In genomic region chr16:56985288-56985961, GRCh38 we compare ENCODE assay signal across 8 cellular contexts. TPM values are rescaled to one million over a fixed set of nuclear protein-coding genes. Genes with fewer than 3 reads are reported as not detected.
DNase-seq lines count a peak whose midpoint lies in the region.

No MANE protein-coding gene starts in this region.

- H3K4me3 Mint-ChIP-seq in activated CD4-positive, alpha-beta memory T cell treated with anti-CD3 and anti-CD28 coated beads, Interleukin-2, amount 10 ng/mL, durations not matched to agents 7 days and 5 days: peak overlapping the region; percentile 24

- POLR2A ChIA-PET in activated CD4-positive, alpha-beta memory T cell treated with anti-CD3 and anti-CD28 coated beads, Interleukin-2, amount 10 ng/mL, durations not matched to agents 7 days and 5 days (lab: Charles Lee): interaction anchor here (1.3 to 22.6 kb wide), 5 partner anchors 8 to 84 kb away, joined by 3 to 373 read pairs (median 6); no protein-coding TSS in a partner anchor

- peak; percentile 39 for DNase-seq in stimulated activated CD4-positive, alpha-beta T cell treated with anti-CD3 and anti-CD28 coated beads, Interleukin-4, amount 100 ng/mL, for 1 hour
- DNase-seq in stimulated activated CD4-positive, alpha-beta T cell treated with anti-CD3 and anti-CD28 coated beads, Interleukin-4, amount 100 ng/mL, for 4 hours: no peak
- no peak for DNase-seq in activated CD4-positive, alpha-beta memory T cell treated with anti-CD3 and anti-CD28 coated beads, Interleukin-2, amount 10 ng/mL, durations not matched to agents 7 days and 5 days
- peak; percentile 69 for DNase-seq in foreskin melanocyte
- DNase-seq in smooth muscle cell of the brain vasculature (ENCODE audit: low read depth, low spot score): peak; percentile 65
- DNase-seq in occipital lobe (lab: John Stamatoyannopoulos, UW): no peak
- no peak for DNase-seq in NCI-H2227 (lab: John Stamatoyannopoulos, UW; ENCODE audit: unreplicated experiment)
- no peak for DNase-seq in NCI-H1092 treated with DMSO at 0.1 percent for 48 hours (lab: John Stamatoyannopoulos, UW)

- peak overlapping the region; percentile 77 for H3K27ac Mint-ChIP-seq in activated CD4-positive, alpha-beta memory T cell treated with anti-CD3 and anti-CD28 coated beads, Interleukin-2, amount 10 ng/mL, durations not matched to agents 7 days and 5 days

- no peaks in the 10 kb centered on the region for H3K27me3 Mint-ChIP-seq in activated CD4-positive, alpha-beta memory T cell treated with anti-CD3 and anti-CD28 coated beads, Interleukin-2, amount 10 ng/mL, durations not matched to agents 7 days and 5 days

- H3K9me3 Mint-ChIP-seq in activated CD4-positive, alpha-beta memory T cell treated with anti-CD3 and anti-CD28 coated beads, Interleukin-2, amount 10 ng/mL, durations not matched to agents 7 days and 5 days: no peaks in the 10 kb centered on the region

- CTCF ChIA-PET in activated CD4-positive, alpha-beta memory T cell treated with anti-CD3 and anti-CD28 coated beads, Interleukin-2, amount 10 ng/mL, durations not matched to agents 7 days and 5 days (lab: Charles Lee): interaction anchor here (1.6 to 3.7 kb wide), 2 partner anchors 15 to 20 kb away, joined by 5 to 22 read pairs; no protein-coding TSS in a partner anchor

- H3K4me1 Mint-ChIP-seq in activated CD4-positive, alpha-beta memory T cell treated with anti-CD3 and anti-CD28 coated beads, Interleukin-2, amount 10 ng/mL, durations not matched to agents 7 days and 5 days: peaks cover 71% of the 10 kb centered on the region

- peaks cover 78% of the 10 kb centered on the region for H3K36me3 Mint-ChIP-seq in activated CD4-positive, alpha-beta memory T cell treated with anti-CD3 and anti-CD28 coated beads, Interleukin-2, amount 10 ng/mL, durations not matched to agents 7 days and 5 days (ENCODE audit: low read depth)

RNA-seq across cellular contexts. Expression of gene NLRC5, which starts 3.9 kb away (rescaled TPM):
- total RNA-seq in activated CD4-positive, alpha-beta memory T cell treated with anti-CD3 and anti-CD28 coated beads, Interleukin-2, amount 10 ng/mL, durations not matched to agents 7 days and 5 days: 100 to 1,000 TPM; 259 to 263 TPM
- total RNA-seq in occipital lobe: 2.0 TPM

RNA-seq across cellular contexts. Expression of gene CETP, which starts 23.7 kb away (rescaled TPM):
- total RNA-seq in activated CD4-positive, alpha-beta memory T cell treated with anti-CD3 and anti-CD28 coated beads, Interleukin-2, amount 10 ng/mL, durations not matched to agents 7 days and 5 days: not detected
- 0.62 TPM for total RNA-seq in occipital lobe

RNA-seq across cellular contexts. Expression of gene HERPUD1, which starts 53.5 kb away (rescaled TPM):
- total RNA-seq in activated CD4-positive, alpha-beta memory T cell treated with anti-CD3 and anti-CD28 coated beads, Interleukin-2, amount 10 ng/mL, durations not matched to agents 7 days and 5 days: 100 to 1,000 TPM; 166 to 171 TPM
- total RNA-seq in occipital lobe: 49.8 TPM

Comparison
In these comparisons a context has a peak if more than half of its experiments do, and no peak if none do; other contexts are left out.
1. DNase-seq: peak in stimulated activated CD4-positive, alpha-beta T cell treated with anti-CD3 and anti-CD28 coated beads, Interleukin-4, amount 100 ng/mL, for 1 hour (single experiment), foreskin melanocyte (single experiment) and smooth muscle cell of the brain vasculature (single experiment); none in stimulated activated CD4-positive, alpha-beta T cell treated with anti-CD3 and anti-CD28 coated beads, Interleukin-4, amount 100 ng/mL, for 4 hours (0 of 2), activated CD4-positive, alpha-beta memory T cell treated with anti-CD3 and anti-CD28 coated beads, Interleukin-2, amount 10 ng/mL, durations not matched to agents 7 days and 5 days (single experiment), occipital lobe (single experiment), NCI-H2227 (single experiment) and NCI-H1092 treated with DMSO at 0.1 percent for 48 hours (single experiment).
2. RNA of gene NLRC5, which starts 3.9 kb away (total RNA-seq): 259 to 263 TPM in activated CD4-positive, alpha-beta memory T cell treated with anti-CD3 and anti-CD28 coated beads, Interleukin-2, amount 10 ng/mL, durations not matched to agents 7 days and 5 days; 2.0 TPM in occipital lobe (single experiment); every median in the first group is over 10 times any median in the second.